8 cellular contexts compared by ENCODE assay signal in genomic region chr12:112408621-112409020, GRCh38. TPM values are rescaled to one million over a fixed set of nuclear protein-coding genes. Genes with fewer than 3 reads are reported as not detected.
DNase-seq lines count a peak whose midpoint lies in the region; ATAC-seq lines count a peak whose summit lies in the region.

No MANE protein-coding gene starts in this region.

- H3K9ac ChIP-seq in iPS-18a (ENCODE audit: low read length) = peak overlapping the region; percentile 97

- H3K27ac ChIP-seq in iPS-18a (ENCODE audit: low read length) = peak overlapping the region; percentile 94
- peak overlapping the region; percentile 77 for H3K27ac ChIP-seq in temporal lobe (ENCODE audit: low read depth, low read length)

- H3K27me3 Mint-ChIP-seq in activated CD8-positive, alpha-beta memory T cell treated with anti-CD3 and anti-CD28 coated beads, Interleukin-2, amount 10 ng/mL, durations not matched to agents 7 days and 5 days = no peaks in the 10 kb centered on the region
- H3K27me3 Mint-ChIP-seq in activated T-helper 2 cell treated with anti-CD3 and anti-CD28 coated beads, Interferon-gamma antibody, Interleukin-2, Interleukin-4, amounts not matched to agents 10 μg/mL and 5 μg/mL and 100 μg/mL, durations not matched to agents 14 hours and 24 hours and 36 hours (ENCODE audit: low read depth) = no peaks in the 10 kb centered on the region

- H3K9me3 Mint-ChIP-seq in activated CD8-positive, alpha-beta memory T cell treated with anti-CD3 and anti-CD28 coated beads, Interleukin-2, amount 10 ng/mL, durations not matched to agents 7 days and 5 days (ENCODE audit: low read depth) = no peaks in the 10 kb centered on the region
- H3K9me3 Mint-ChIP-seq in activated T-helper 2 cell treated with anti-CD3 and anti-CD28 coated beads, Interferon-gamma antibody, Interleukin-2, Interleukin-4, amounts not matched to agents 10 μg/mL and 5 μg/mL and 100 μg/mL, durations not matched to agents 14 hours and 24 hours and 36 hours = no peaks in the 10 kb centered on the region

- H3K4me1 Mint-ChIP-seq in activated CD8-positive, alpha-beta memory T cell treated with anti-CD3 and anti-CD28 coated beads, Interleukin-2, amount 10 ng/mL, durations not matched to agents 7 days and 5 days = peaks cover 38% of the 10 kb centered on the region
- peaks cover 27% of the 10 kb centered on the region for H3K4me1 Mint-ChIP-seq in activated T-helper 2 cell treated with anti-CD3 and anti-CD28 coated beads, Interferon-gamma antibody, Interleukin-2, Interleukin-4, amounts not matched to agents 10 μg/mL and 5 μg/mL and 100 μg/mL, durations not matched to agents 14 hours and 24 hours and 36 hours (ENCODE audit: low read depth)

- DNase-seq in activated CD8-positive, alpha-beta memory T cell treated with anti-CD3 and anti-CD28 coated beads, Interleukin-2, amount 10 ng/mL, durations not matched to agents 7 days and 5 days = peak; percentile 51
- no peak for DNase-seq in activated CD8-positive, alpha-beta memory T cell treated with anti-CD3 and anti-CD28 coated beads, Interleukin-2, amount 50 U/mL, for 48 hours
- no peak for DNase-seq in activated T-helper 2 cell treated with anti-CD3 and anti-CD28 coated beads, Interferon-gamma antibody, Interleukin-2, Interleukin-4, amounts not matched to agents 10 μg/mL and 5 μg/mL and 100 μg/mL, durations not matched to agents 14 hours and 24 hours and 36 hours (ENCODE audit: low spot score)
- DNase-seq in GM19238 (ENCODE audit: insufficient read length, low spot score) = no peak

- no peaks in the 10 kb centered on the region for H3K27me3 ChIP-seq in iPS-18a (ENCODE audit: control insufficient read depth, insufficient read depth, low read length)

- peak overlapping the region; percentile 94 for H3K4me3 Mint-ChIP-seq in activated CD8-positive, alpha-beta memory T cell treated with anti-CD3 and anti-CD28 coated beads, Interleukin-2, amount 10 ng/mL, durations not matched to agents 7 days and 5 days
- peak overlapping the region; percentile 99 for H3K4me3 Mint-ChIP-seq in activated T-helper 2 cell treated with anti-CD3 and anti-CD28 coated beads, Interferon-gamma antibody, Interleukin-2, Interleukin-4, amounts not matched to agents 10 μg/mL and 5 μg/mL and 100 μg/mL, durations not matched to agents 14 hours and 24 hours and 36 hours (ENCODE audit: low read depth)

- CTCF ChIA-PET in activated CD8-positive, alpha-beta memory T cell treated with anti-CD3 and anti-CD28 coated beads, Interleukin-2, amount 10 ng/mL, durations not matched to agents 7 days and 5 days (lab: Charles Lee) = no interaction called here

- ATAC-seq in activated CD8-positive, alpha-beta memory T cell treated with anti-CD3 and anti-CD28 coated beads, Interleukin-2, amount 10 ng/mL, durations not matched to agents 7 days and 5 days = peak; percentile 63
- no peak for ATAC-seq in GM19455 (IDR thresholded peaks at IDR 0.05; ENCODE audit: unreplicated experiment)
- no peak for ATAC-seq in GM19467 (IDR thresholded peaks at IDR 0.05; ENCODE audit: unreplicated experiment)

- intact Hi-C loops in activated T-helper 2 cell treated with anti-CD3 and anti-CD28 coated beads, Interferon-gamma antibody, Interleukin-2, Interleukin-4, amounts not matched to agents 10 μg/mL and 5 μg/mL and 100 μg/mL, durations not matched to agents 14 hours and 24 hours and 36 hours (cut with micrococcal nuclease) = loop anchor here (1.0 to 5.0 kb wide), 4 partner anchors 10 to 566 kb away; partner anchors contain the start of genes ERP29, HECTD4, MAPKAPK5 and PTPN11

- H3K36me3 Mint-ChIP-seq in activated CD8-positive, alpha-beta memory T cell treated with anti-CD3 and anti-CD28 coated beads, Interleukin-2, amount 10 ng/mL, durations not matched to agents 7 days and 5 days = peaks cover 44% of the 10 kb centered on the region
- peaks cover 52% of the 10 kb centered on the region for H3K36me3 Mint-ChIP-seq in activated T-helper 2 cell treated with anti-CD3 and anti-CD28 coated beads, Interferon-gamma antibody, Interleukin-2, Interleukin-4, amounts not matched to agents 10 μg/mL and 5 μg/mL and 100 μg/mL, durations not matched to agents 14 hours and 24 hours and 36 hours (ENCODE audit: low read depth)

- H3K27ac Mint-ChIP-seq in activated CD8-positive, alpha-beta memory T cell treated with anti-CD3 and anti-CD28 coated beads, Interleukin-2, amount 10 ng/mL, durations not matched to agents 7 days and 5 days = peak overlapping the region; percentile 99
- peak overlapping the region; percentile 100 for H3K27ac Mint-ChIP-seq in activated T-helper 2 cell treated with anti-CD3 and anti-CD28 coated beads, Interferon-gamma antibody, Interleukin-2, Interleukin-4, amounts not matched to agents 10 μg/mL and 5 μg/mL and 100 μg/mL, durations not matched to agents 14 hours and 24 hours and 36 hours

- peak overlapping the region; percentile 89 for H3K4me3 ChIP-seq in iPS-18a (ENCODE audit: low read length)

- no peaks in the 10 kb centered on the region for H3K4me1 ChIP-seq in iPS-18a (ENCODE audit: control insufficient read depth, low read depth, low read length)

- peaks cover 44% of the 10 kb centered on the region for H3K36me3 ChIP-seq in iPS-18a (ENCODE audit: control insufficient read depth, low read depth, low read length)

- no peaks in the 10 kb centered on the region for H3K9me3 ChIP-seq in iPS-18a (ENCODE audit: control insufficient read depth, low read depth, low read length)

RNA-seq across cellular contexts. Expression of gene RPL6, which starts 0.8 kb away (rescaled TPM):
- 1,000 to 10,000 TPM in 1 of 2 experiments, 100 to 1,000 TPM in 1; 778 to 1,078 TPM for total RNA-seq in activated CD8-positive, alpha-beta memory T cell treated with anti-CD3 and anti-CD28 coated beads, Interleukin-2, amount 10 ng/mL, durations not matched to agents 7 days and 5 days
- 1,640 and 1,680 TPM in 2 replicates for total RNA-seq in activated T-helper 2 cell treated with anti-CD3 and anti-CD28 coated beads, Interferon-gamma antibody, Interleukin-2, Interleukin-4, amounts not matched to agents 10 μg/mL and 5 μg/mL and 100 μg/mL, durations not matched to agents 14 hours and 24 hours and 36 hours
- total RNA-seq in temporal lobe = 782 TPM

RNA-seq across cellular contexts. Expression of gene PTPN11, which starts 10.1 kb away (rescaled TPM):
- 100 to 1,000 TPM in 1 of 2 experiments, 10 to 100 TPM in 1; 90.9 to 118 TPM for total RNA-seq in activated CD8-positive, alpha-beta memory T cell treated with anti-CD3 and anti-CD28 coated beads, Interleukin-2, amount 10 ng/mL, durations not matched to agents 7 days and 5 days
- total RNA-seq in activated T-helper 2 cell treated with anti-CD3 and anti-CD28 coated beads, Interferon-gamma antibody, Interleukin-2, Interleukin-4, amounts not matched to agents 10 μg/mL and 5 μg/mL and 100 μg/mL, durations not matched to agents 14 hours and 24 hours and 36 hours = 150 and 153 TPM in 2 replicates
- total RNA-seq in temporal lobe = 77.4 TPM

RNA-seq across cellular contexts. Expression of gene HECTD4, which starts 26.4 kb away (rescaled TPM):
- 10 to 100 TPM; 49.3 to 55.4 TPM for total RNA-seq in activated CD8-positive, alpha-beta memory T cell treated with anti-CD3 and anti-CD28 coated beads, Interleukin-2, amount 10 ng/mL, durations not matched to agents 7 days and 5 days
- 34.7 and 36.6 TPM in 2 replicates for total RNA-seq in activated T-helper 2 cell treated with anti-CD3 and anti-CD28 coated beads, Interferon-gamma antibody, Interleukin-2, Interleukin-4, amounts not matched to agents 10 μg/mL and 5 μg/mL and 100 μg/mL, durations not matched to agents 14 hours and 24 hours and 36 hours
- 132 TPM for total RNA-seq in temporal lobe
